24 cellular contexts compared by ENCODE assay signal in genomic region chr7:2981103-2981480, GRCh38.
DNase-seq lines count a peak whose midpoint lies in the region; ATAC-seq and TF ChIP-seq lines count a peak whose summit lies in the region.
"Had no signal": no experiment of that assay in that cellular context is flagged by ENCODE, and none has a peak within 500 bp of the region (broad histone marks: within the 10 kb centered on the region; RNA-seq: fewer than 3 reads in every experiment).

No MANE protein-coding gene starts in this region.

- no peaks in the 10 kb centered on the region for H3K79me1 ChIP-seq in mesenchymal stem cell (replicated peaks; ENCODE audit: low read length, poor library complexity, severe bottlenecking)

- H2BK120ac ChIP-seq in mesenchymal stem cell (ENCODE audit: low read depth, low read length), result no peak overlapping the region

- ATAC-seq in CD8-positive, alpha-beta T cell, result no peak
- ATAC-seq in memory B cell (ENCODE audit: low read depth), result no peak
- ATAC-seq: left colon had no signal

- POLR2A ChIA-PET in CD8-positive, alpha-beta T cell (lab: Charles Lee), result no interaction called here

- no peak overlapping the region for H2BK15ac ChIP-seq in mesenchymal stem cell (ENCODE audit: low read depth, poor library complexity, severe bottlenecking)

- H3K4me1 Mint-ChIP-seq in CD8-positive, alpha-beta T cell (ENCODE audit: low read depth), result peaks cover 85% of the 10 kb centered on the region
- peaks cover 72% of the 10 kb centered on the region for H3K4me1 Mint-ChIP-seq in activated T-helper 1 cell treated with anti-CD3 and anti-CD28 coated beads, Interleukin-12 subunit alpha, Interleukin-12 subunit beta, Interleukin-2, Interleukin-4 antibody, amounts not matched to agents 30 ng/mL and 10 ng/mL and 1 ng/mL, durations not matched to agents 14 hours and 24 hours and 36 hours (ENCODE audit: low read depth)
- H3K4me1 Mint-ChIP-seq in memory B cell, result peaks cover 63% of the 10 kb centered on the region

- CTCF ChIA-PET in CD8-positive, alpha-beta T cell (lab: Charles Lee), result interaction anchor here (0.6 to 1.2 kb wide), 3 partner anchors 9 to 116 kb away, joined by 3 to 4 read pairs (median 3); no protein-coding TSS in a partner anchor

- H3K4ac ChIP-seq in mesenchymal stem cell (ENCODE audit: low read depth in 1 of 2, low read length in 2 of 2), result no peak overlapping the region

- H3K4me2 ChIP-seq in BLaER1 (peak overlapping the region; percentile 90), mesenchymal stem cell (ENCODE audit: low read length, poor library complexity, severe bottlenecking) (no peak overlapping the region)
- H3K4me2 ChIP-seq: neural progenitor cell, PC-9 had no signal

- no peak overlapping the region for H4K8ac ChIP-seq in mesenchymal stem cell (ENCODE audit: low read length)

- H3K9me3 Mint-ChIP-seq in CD8-positive, alpha-beta T cell, result no peaks in the 10 kb centered on the region
- H3K9me3 Mint-ChIP-seq in activated T-helper 1 cell treated with anti-CD3 and anti-CD28 coated beads, Interleukin-12 subunit alpha, Interleukin-12 subunit beta, Interleukin-2, Interleukin-4 antibody, amounts not matched to agents 30 ng/mL and 10 ng/mL and 1 ng/mL, durations not matched to agents 14 hours and 24 hours and 36 hours, result no peaks in the 10 kb centered on the region
- H3K9me3 Mint-ChIP-seq in memory B cell, result no peaks in the 10 kb centered on the region
- H3K9me3 Mint-ChIP-seq: mesothelial cell of epicardium; T-helper 2 cell treated with Interferon-gamma antibody and Interleukin-4, amounts not matched to agents 5 μg/mL and 100 μg/mL, for 36 hours had no signal

- H3K4me3 Mint-ChIP-seq in CD8-positive, alpha-beta T cell, result peak overlapping the region; percentile 85
- peak overlapping the region; percentile 25 for H3K4me3 Mint-ChIP-seq in activated T-helper 1 cell treated with anti-CD3 and anti-CD28 coated beads, Interleukin-12 subunit alpha, Interleukin-12 subunit beta, Interleukin-2, Interleukin-4 antibody, amounts not matched to agents 30 ng/mL and 10 ng/mL and 1 ng/mL, durations not matched to agents 14 hours and 24 hours and 36 hours
- peak overlapping the region; percentile 84 for H3K4me3 Mint-ChIP-seq in memory B cell
- H3K4me3 Mint-ChIP-seq: mesothelial cell of epicardium; neural progenitor cell; T-helper 2 cell treated with Interferon-gamma antibody and Interleukin-4, amounts not matched to agents 5 μg/mL and 100 μg/mL, for 36 hours had no signal

- H3K23ac ChIP-seq in mesenchymal stem cell (ENCODE audit: low read length in 2 of 2), result no peak overlapping the region

- H3K36me3 ChIP-seq in BLaER1, result peaks cover 11% of the 10 kb centered on the region
- H3K36me3 ChIP-seq in CD8-positive, alpha-beta T cell (ENCODE audit: insufficient read depth, low read length), result no peaks in the 10 kb centered on the region
- H3K36me3 ChIP-seq in mesenchymal stem cell (ENCODE audit: control insufficient read depth in 1 of 2, insufficient read depth in 2 of 2, low read depth in 1 of 2, low read length in 2 of 2), result no peaks in the 10 kb centered on the region
- H3K36me3 ChIP-seq: ascending aorta, neural progenitor cell, upper lobe of left lung had no signal

- H2BK12ac ChIP-seq in mesenchymal stem cell (ENCODE audit: low read length in 2 of 2), result no peak overlapping the region

- H3K4me3 ChIP-seq in BLaER1, result no peak overlapping the region
- peak overlapping the region; percentile 8 for H3K4me3 ChIP-seq in CD8-positive, alpha-beta T cell (ENCODE audit: low read depth, low read length)
- no peak overlapping the region for H3K4me3 ChIP-seq in mesenchymal stem cell (ENCODE audit: insufficient read depth in 1 of 2, low read depth in 1 of 2, low read length in 2 of 2)
- H3K4me3 ChIP-seq: ascending aorta, neural progenitor cell, PC-9, upper lobe of left lung had no signal

- no peaks in the 10 kb centered on the region for H3K27me3 Mint-ChIP-seq in CD8-positive, alpha-beta T cell (ENCODE audit: low read depth)
- no peaks in the 10 kb centered on the region for H3K27me3 Mint-ChIP-seq in activated T-helper 1 cell treated with anti-CD3 and anti-CD28 coated beads, Interleukin-12 subunit alpha, Interleukin-12 subunit beta, Interleukin-2, Interleukin-4 antibody, amounts not matched to agents 30 ng/mL and 10 ng/mL and 1 ng/mL, durations not matched to agents 14 hours and 24 hours and 36 hours (ENCODE audit: insufficient read depth)
- no peaks in the 10 kb centered on the region for H3K27me3 Mint-ChIP-seq in memory B cell

- H3K27me3 ChIP-seq in BLaER1 (peaks cover 29% of the 10 kb centered on the region; the same call in 1 of the 2 replicates), mesenchymal stem cell (ENCODE audit: control insufficient read depth in 1 of 2, insufficient read depth in 1 of 2, low read length in 2 of 2) (peaks cover 20 to 28% of the 10 kb centered on the region in 2 experiments)
- H3K27me3 ChIP-seq in CD8-positive, alpha-beta T cell (ENCODE audit: insufficient read depth, low read length), result no peaks in the 10 kb centered on the region
- H3K27me3 ChIP-seq: ascending aorta, neural progenitor cell, upper lobe of left lung had no signal

- no peaks in the 10 kb centered on the region for H4K20me1 ChIP-seq in BLaER1

- WGBS in mesenchymal stem cell, result 92% methylated on average over 8 of the region's 8 CpGs

- H3K27ac ChIP-seq in BLaER1, result no peak overlapping the region
- H3K27ac ChIP-seq in CD8-positive, alpha-beta T cell (ENCODE audit: low read depth, low read length), result no peak overlapping the region
- H3K27ac ChIP-seq in mesenchymal stem cell (ENCODE audit: low read length, poor library complexity, severe bottlenecking), result no peak overlapping the region
- H3K27ac ChIP-seq: ascending aorta, neural progenitor cell, PC-9, upper lobe of left lung had no signal

- H3K9ac ChIP-seq in BLaER1 (no peak overlapping the region), mesenchymal stem cell (ENCODE audit: low read length) (no peak overlapping the region)
- H3K9ac ChIP-seq: neural progenitor cell had no signal

- peaks cover 12% of the 10 kb centered on the region for H3K9me3 ChIP-seq in BLaER1
- no peaks in the 10 kb centered on the region for H3K9me3 ChIP-seq in CD8-positive, alpha-beta T cell (ENCODE audit: low read length)
- no peaks in the 10 kb centered on the region for H3K9me3 ChIP-seq in mesenchymal stem cell (ENCODE audit: control insufficient read depth, low read length)
- H3K9me3 ChIP-seq: ascending aorta, upper lobe of left lung had no signal

- no peak overlapping the region for H2AFZ ChIP-seq in mesenchymal stem cell (ENCODE audit: low read depth, low read length)
- H2AFZ ChIP-seq: neural progenitor cell, PC-9 had no signal

- peaks cover 60% of the 10 kb centered on the region for H3K4me1 ChIP-seq in BLaER1
- H3K4me1 ChIP-seq in CD8-positive, alpha-beta T cell (ENCODE audit: insufficient read depth, low read length), result peaks cover 71% of the 10 kb centered on the region
- peaks cover 2% of the 10 kb centered on the region for H3K4me1 ChIP-seq in mesenchymal stem cell (ENCODE audit: control insufficient read depth, insufficient read depth, low read depth, low read length)
- H3K4me1 ChIP-seq: ascending aorta had no signal

- no peak for TF ChIP-seq CTCF in CD8-positive, alpha-beta T cell (IDR thresholded peaks at IDR 0.05)

- no peak overlapping the region for H4K91ac ChIP-seq in mesenchymal stem cell (ENCODE audit: low read length)

- no peak overlapping the region for H2BK5ac ChIP-seq in mesenchymal stem cell (ENCODE audit: low read depth, low read length, poor library complexity, severe bottlenecking)

- no peak overlapping the region for H3K18ac ChIP-seq in mesenchymal stem cell (ENCODE audit: low read depth in 1 of 2, low read length in 2 of 2)

- intact Hi-C loops in CD8-positive, alpha-beta T cell (cut with DNase I, micrococcal nuclease), result no loop called here
- intact Hi-C loops in activated T-helper 1 cell treated with anti-CD3 and anti-CD28 coated beads, Interleukin-12 subunit alpha, Interleukin-12 subunit beta, Interleukin-2, Interleukin-4 antibody, amounts not matched to agents 30 ng/mL and 10 ng/mL and 1 ng/mL, durations not matched to agents 14 hours and 24 hours and 36 hours (cut with micrococcal nuclease), result no loop called here

- peaks cover 38% of the 10 kb centered on the region for H3K36me3 Mint-ChIP-seq in CD8-positive, alpha-beta T cell
- H3K36me3 Mint-ChIP-seq in activated T-helper 1 cell treated with anti-CD3 and anti-CD28 coated beads, Interleukin-12 subunit alpha, Interleukin-12 subunit beta, Interleukin-2, Interleukin-4 antibody, amounts not matched to agents 30 ng/mL and 10 ng/mL and 1 ng/mL, durations not matched to agents 14 hours and 24 hours and 36 hours (ENCODE audit: low read depth), result peaks cover 39% of the 10 kb centered on the region
- H3K36me3 Mint-ChIP-seq in memory B cell, result peaks cover 13% of the 10 kb centered on the region
- H3K36me3 Mint-ChIP-seq: mesothelial cell of epicardium, neural progenitor cell had no signal

- no peak overlapping the region for H3K14ac ChIP-seq in mesenchymal stem cell (ENCODE audit: low read length in 2 of 2)

- H2AK5ac ChIP-seq in mesenchymal stem cell (ENCODE audit: low read length, severe bottlenecking), result no peak overlapping the region

- peak overlapping the region; percentile 87 for H3K27ac Mint-ChIP-seq in CD8-positive, alpha-beta T cell
- peak overlapping the region; percentile 85 for H3K27ac Mint-ChIP-seq in activated T-helper 1 cell treated with anti-CD3 and anti-CD28 coated beads, Interleukin-12 subunit alpha, Interleukin-12 subunit beta, Interleukin-2, Interleukin-4 antibody, amounts not matched to agents 30 ng/mL and 10 ng/mL and 1 ng/mL, durations not matched to agents 14 hours and 24 hours and 36 hours
- H3K27ac Mint-ChIP-seq in memory B cell, result peak overlapping the region; percentile 97
- H3K27ac Mint-ChIP-seq: mesothelial cell of epicardium, neural progenitor cell had no signal

- no peak for DNase-seq in CD8-positive, alpha-beta T cell
- no peak for DNase-seq in activated T-helper 1 cell treated with anti-CD3 and anti-CD28 coated beads, Interleukin-12 subunit alpha, Interleukin-12 subunit beta, Interleukin-2, Interleukin-4 antibody, amounts not matched to agents 30 ng/mL and 10 ng/mL and 1 ng/mL, durations not matched to agents 14 hours and 24 hours and 36 hours (ENCODE audit: low spot score)
- DNase-seq in memory B cell (ENCODE audit: low spot score in 2 of 2), result no peak
- DNase-seq in mesenchymal stem cell, result no peak
- DNase-seq in DMS 273 (lab: John Stamatoyannopoulos, UW; ENCODE audit: unreplicated experiment), result no peak
- no peak for DNase-seq in RPMI8226
- DNase-seq in NCI-H2171 treated with DMSO at 0.1 percent for 48 hours (lab: John Stamatoyannopoulos, UW), result no peak
- DNase-seq: activated CD4-positive, CD25-positive, alpha-beta regulatory T cell; activated effector memory CD4-positive, alpha-beta T cell treated with Interleukin-2 at 50 U/mL for 16 hours; central memory CD4-positive, alpha-beta T cell; DND-41; effector CD8-positive, alpha-beta T cell; HCEC 1CT; left colon; NCI-H187; NCI-H2227 treated with DMSO at 0.1 percent for 48 hours; NCI-H82; PC-9 had no signal

Comparison
In these comparisons a context has a peak if more than half of its experiments do, and no peak if none do; other contexts are left out.
1. H3K4me3 Mint-ChIP-seq: peak in every context shown above with its lines; median percentile 85 in CD8-positive, alpha-beta T cell; 84 in memory B cell; 25 in activated T-helper 1 cell treated with anti-CD3 and anti-CD28 coated beads, Interleukin-12 subunit alpha, Interleukin-12 subunit beta, Interleukin-2, Interleukin-4 antibody, amounts not matched to agents 30 ng/mL and 10 ng/mL and 1 ng/mL, durations not matched to agents 14 hours and 24 hours and 36 hours.